Comparison of ENCODE assay signal across 7 cellular contexts in genomic region chr3:43675593-43675992, GRCh38.
"Had no signal": no experiment of that assay in that cellular context is flagged by ENCODE, and none has a peak within 500 bp of the region (broad histone marks: within the 10 kb centered on the region; RNA-seq: fewer than 3 reads in every experiment).

No MANE protein-coding gene starts in this region.

- H3K9ac ChIP-seq: KMS-11 had no signal

- FAIRE-seq: HepG2, HTR-8/SVneo had no signal

- ATAC-seq: HepG2 had no signal

- H3K4me2 ChIP-seq: KMS-11 had no signal

- H3K27ac ChIP-seq: HL-60, KMS-11 had no signal

- DNase-seq: IMR-90, KBM-7, KG1 had no signal
